Comparison of ENCODE assay signal across 8 cellular contexts in the genomic region with DNA sequence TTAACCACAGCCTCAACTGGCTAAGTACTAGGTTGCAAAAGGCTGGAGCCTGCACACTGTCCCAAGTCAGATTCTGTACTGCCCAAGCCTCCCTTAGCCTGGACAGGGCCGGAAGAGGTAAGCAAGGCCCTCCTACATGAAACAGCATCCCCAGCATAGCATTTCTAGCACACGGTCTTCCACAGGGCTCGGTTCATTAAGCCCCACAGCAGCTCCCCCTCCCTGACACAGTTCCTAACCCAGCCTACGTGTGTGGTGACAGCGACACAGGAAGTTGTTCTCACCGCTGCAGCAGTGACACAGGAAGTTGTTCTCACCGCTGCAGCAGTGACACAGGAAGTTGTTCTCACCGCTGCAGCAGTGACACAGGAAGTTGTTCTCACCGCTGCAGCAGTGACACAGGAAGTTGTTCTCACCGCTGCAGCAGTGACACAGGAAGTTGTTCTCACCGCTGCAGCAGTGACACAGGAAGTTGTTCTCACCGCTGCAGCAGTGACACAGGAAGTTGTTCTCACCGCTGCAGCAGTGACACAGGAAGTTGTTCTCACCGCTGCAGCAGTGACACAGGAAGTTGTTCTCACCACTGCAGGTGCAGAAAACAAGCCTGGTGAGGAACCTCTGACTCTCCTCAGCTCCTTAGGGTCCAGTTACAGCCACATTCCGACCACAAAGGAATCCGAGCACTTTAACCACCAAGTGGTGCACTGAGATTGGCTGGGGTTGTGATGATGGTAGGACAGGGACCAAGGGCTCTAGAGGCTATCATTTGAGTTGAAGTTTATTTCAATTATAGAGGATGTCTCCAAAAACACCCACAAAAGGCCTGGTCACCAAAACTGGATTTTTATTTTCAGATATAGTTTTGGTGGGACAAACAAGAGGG. TPM values are rescaled to one million over a fixed set of nuclear protein-coding genes. Genes with fewer than 3 reads are reported as not detected.
DNase-seq lines count a peak whose midpoint lies in the region; ATAC-seq, FAIRE-seq and TF ChIP-seq lines count a peak whose summit lies in the region.
"Not testable (repeated sequence)": the region's sequence is repeated elsewhere in the genome, so short reads cannot be mapped to it uniquely, and the experiment has no call there.

No MANE protein-coding gene starts in this region.

- not testable (repeated sequence) for H4K20me1 ChIP-seq in Karpas-422 (ENCODE audit: insufficient read depth, low read depth, low read length); GM12878 (ENCODE audit: control insufficient read depth, insufficient read depth); neural cell (ENCODE audit: insufficient read depth)

- not testable (repeated sequence) for FAIRE-seq in GM12878 (lab: Jason Lieb, UNC)

- H3K9me2 ChIP-seq in Karpas-422 (replicated peaks; ENCODE audit: insufficient read depth, low read length); neural cell (ENCODE audit: insufficient read depth, low read length): not testable (repeated sequence)

- not testable (repeated sequence) for H3K79me2 ChIP-seq in Karpas-422 (ENCODE audit: low read length); GM12878 (ENCODE audit: control insufficient read depth, insufficient read depth, low read length); neural cell (replicated peaks; ENCODE audit: insufficient read depth, low read length)

- H3K4me3 ChIP-seq in Karpas-422 (ENCODE audit: low read length) = peak overlapping the region; percentile 47
- peak overlapping the region; percentile 72 for H3K4me3 ChIP-seq in GM12878
- H3K4me3 ChIP-seq in neural cell (ENCODE audit: low read length) = peak overlapping the region; percentile 45

- not testable (repeated sequence) for H3K27ac ChIP-seq in Karpas-422 (ENCODE audit: low read length); neural cell (ENCODE audit: low read length)
- peak overlapping the region; percentile 39 for H3K27ac ChIP-seq in GM12878 (ENCODE audit: control insufficient read depth, insufficient read depth)

- POLR2A ChIA-PET in GM12878 (lab: Charles Lee) = not testable (repeated sequence)

- intact Hi-C loops in GM12878 (cut with micrococcal nuclease; ENCODE audit: unreplicated experiment) = not testable (repeated sequence)

- 0 out of 2 replicates have a peak, but pooled peaks have one; percentile 42 for TF ChIP-seq POLR2A in GM12878 (IDR thresholded peaks at IDR 0.05; ENCODE audit: low read depth, low read length)

- TF ChIP-seq RAD21 in GM12878 (IDR thresholded peaks at IDR 0.05; ENCODE audit: insufficient read depth, low read depth, low read length); neural cell (conservative IDR thresholded peaks at IDR 0.05): not testable (repeated sequence)

- ATAC-seq in GM21529 (IDR thresholded peaks at IDR 0.05; ENCODE audit: unreplicated experiment) = peak; percentile 70
- not testable (repeated sequence) for ATAC-seq in GM12878

- 20% methylated on average over 11 of the region's 16 CpGs for WGBS in GM12878 (ENCODE audit: insufficient coverage, insufficient replicate concordance, low lambda C conversion rate, missing lambda C conversion rate)

- DNase-seq in Caki2 (ENCODE audit: low read depth) (peak; percentile 42), T follicular helper cell (ENCODE audit: low read depth) (peak; percentile 53), GM12878 (ENCODE audit: low read depth, low spot score) (peak; percentile 23)
- DNase-seq in Karpas-422 = not testable (repeated sequence)
- DNase-seq in activated CD8-positive, alpha-beta memory T cell treated with anti-CD3 and anti-CD28 coated beads for 4 hours (ENCODE audit: low read depth in 2 of 2) = peak; percentile 24 to 45
- peak; percentile 26 to 42 for DNase-seq in stimulated activated CD8-positive, alpha-beta memory T cell treated with anti-CD3 and anti-CD28 coated beads, Interleukin-4, amount 100 ng/mL, for 4 hours (ENCODE audit: low read depth in 2 of 2, low spot score in 1 of 2)

- not testable (repeated sequence) for H3K4me2 ChIP-seq in Karpas-422 (ENCODE audit: low read depth, low read length, poor library complexity, severe bottlenecking); neural cell (ENCODE audit: low read length)
- H3K4me2 ChIP-seq in GM12878 (ENCODE audit: control insufficient read depth, insufficient read depth) = peak overlapping the region; percentile 67

- SMC1A ChIA-PET in GM12878 (lab: Charles Lee; ENCODE audit: uncharacterized antibody, unreplicated experiment) = not testable (repeated sequence)

- H3K27me3 ChIP-seq in Karpas-422 (ENCODE audit: low read length); GM12878 (replicated peaks in 1 of 2; ENCODE audit: control insufficient read depth in 2 of 2, insufficient read depth in 2 of 2, low read length in 1 of 2); neural cell (ENCODE audit: insufficient read depth, low read depth, low read length): not testable (repeated sequence)

- not testable (repeated sequence) for TF ChIP-seq CTCF in GM12878 (IDR thresholded peaks at IDR 0.05 in 2 of 3, conservative IDR thresholded peaks at IDR 0.05 in 1 of 3; ENCODE audit: control insufficient read depth in 2 of 3, extremely low read depth in 1 of 3, insufficient read depth in 1 of 3, low read depth in 3 of 3, low read length in 3 of 3); neural cell (IDR thresholded peaks at IDR 0.05; ENCODE audit: poor library complexity, severe bottlenecking)

- not testable (repeated sequence) for H3K36me3 ChIP-seq in Karpas-422 (ENCODE audit: insufficient read depth, low read length); GM12878 (ENCODE audit: control insufficient read depth in 2 of 2, insufficient read depth in 2 of 2, low read length in 1 of 2); neural cell (ENCODE audit: insufficient read depth, low read length)

- in situ Hi-C loops in Caki2 (cut with HindIII; ENCODE audit: low pct_unique_long_range_greater_than_20kb, low sequenced_read_pairs); GM12878 (cut with MboI): not testable (repeated sequence)

- CTCF ChIA-PET in GM12878 (lab: Yijun Ruan, JAX) = not testable (repeated sequence)

- H3K9ac ChIP-seq in Karpas-422 (ENCODE audit: low read length); GM12878 (ENCODE audit: control insufficient read depth, insufficient read depth, low read length); neural cell (ENCODE audit: low read length): not testable (repeated sequence)

- H2AFZ ChIP-seq in Karpas-422 (ENCODE audit: low read length) (peak overlapping the region; percentile 98), GM12878 (ENCODE audit: control insufficient read depth, low read depth, low read length) (peak overlapping the region; percentile 93)
- not testable (repeated sequence) for H2AFZ ChIP-seq in neural cell (ENCODE audit: low read depth, low read length)

- H3K4me1 ChIP-seq in Karpas-422 (ENCODE audit: low read length); GM12878 (ENCODE audit: control insufficient read depth, insufficient read depth, low read length): not testable (repeated sequence)

- BruUV-seq in GM12878 (replicated peaks; lab: Mats Ljungman, UMichigan) = not testable (repeated sequence)

- H3K9me3 ChIP-seq in Karpas-422 (ENCODE audit: low read length) (peaks cover 11% of the 10 kb centered on the region), GM12878 (replicated peaks; ENCODE audit: control insufficient read depth, insufficient read depth, low read length) (peaks cover 28% of the 10 kb centered on the region)
- H3K9me3 ChIP-seq in neural cell (ENCODE audit: low read length) = not testable (repeated sequence)

- not testable (repeated sequence) for TF ChIP-seq EP300 in GM12878 (IDR thresholded peaks at IDR 0.05; ENCODE audit: borderline replicate concordance in 1 of 2, control insufficient read depth in 1 of 2, low read depth in 2 of 2, low read length in 2 of 2); neural cell (conservative IDR thresholded peaks at IDR 0.05; ENCODE audit: poor library complexity, severe bottlenecking)

- not testable (repeated sequence) for H3F3A ChIP-seq in neural cell (ENCODE audit: insufficient read depth, low read length, poor library complexity, severe bottlenecking)

- RAD21 ChIA-PET in GM12878 (lab: Charles Lee; ENCODE audit: unreplicated experiment) = not testable (repeated sequence)

RNA-seq across cellular contexts. Expression of a gene that starts 39.1 kb away (rescaled TPM):
- 46.7 and 55.2 TPM in 2 replicates for total RNA-seq in Caki2 (2014; rRNA removed; shearing (Covaris generic); ENCODE audit: low replicate concordance)
- 52.3 and 53.4 TPM in 2 replicates for total RNA-seq in Karpas-422 (2014; rRNA removed; shearing (Covaris generic); ENCODE audit: low replicate concordance)
- total RNA-seq in GM12878 (2013; cell fraction: nucleolus; rRNA removed) = 112 TPM in 2 replicates
- 88.4 and 95.1 TPM in 2 replicates for total RNA-seq in GM12878 (2014; rRNA removed)
- 54.3 and 59.9 TPM in 2 replicates for total RNA-seq in GM12878 (2014; rRNA removed; fragmentation: Illumina TruSeq; extraction: Trizol)
- 117 and 126 TPM in 2 replicates for total RNA-seq in GM12878 (2021)
- 149 TPM for polyA plus RNA-seq in GM12878 (2011; ENCODE audit: low read depth)
- polyA plus RNA-seq in GM12878 (2011; rRNA removed) = 267 and 344 TPM in 2 replicates
- 146 and 176 TPM in 2 replicates for polyA plus RNA-seq in GM12878 (2011; cell fraction: cytosol; rRNA removed)
- polyA plus RNA-seq in GM12878 (2011; cell fraction: nucleus; rRNA removed) = 172 and 183 TPM in 2 replicates
- polyA plus RNA-seq in GM12878 (2012) = 111 and 176 TPM in 2 replicates
- polyA plus RNA-seq in GM12878 (2014; fragmentation: Illumina TruSeq; extraction: Trizol) = 138 and 154 TPM in 2 replicates
- 100 to 1,000 TPM; 174 to 238 TPM for polyA plus RNA-seq in GM12878 (2014; fragmentation: Nextera tagmentation; extraction: Ambion mirVana)
- 123 and 149 TPM in 2 replicates for polyA plus RNA-seq in GM12878 (2014; rRNA removed)
- polyA plus RNA-seq in GM12878 (2016; fragmentation: Nextera tagmentation; extraction: Ambion mirVana) = 100 to 1,000 TPM; 240 to 258 TPM
- 55.1 and 81.8 TPM in 2 replicates for polyA minus RNA-seq in GM12878 (2011; rRNA and poly(A)+ RNA removed)
- polyA minus RNA-seq in GM12878 (2011; cell fraction: cytosol; rRNA and poly(A)+ RNA removed) = 42.9 and 46.5 TPM in 2 replicates
- 27.8 and 38.6 TPM in 2 replicates for polyA minus RNA-seq in GM12878 (2011; cell fraction: nucleus; rRNA and poly(A)+ RNA removed)
- 34.7 and 53.6 TPM in 2 replicates for polyA plus RNA-seq in neural cell
- polyA minus RNA-seq in neural cell = 30.7 and 38.1 TPM in 2 replicates

RNA-seq across cellular contexts. Expression of a gene that starts 56.9 kb away (rescaled TPM):
- 93.1 and 96.6 TPM in 2 replicates for total RNA-seq in Caki2 (2014; rRNA removed; shearing (Covaris generic); ENCODE audit: low replicate concordance)
- 14.9 and 27.2 TPM in 2 replicates for total RNA-seq in Karpas-422 (2014; rRNA removed; shearing (Covaris generic); ENCODE audit: low replicate concordance)
- 50.5 and 66.2 TPM in 2 replicates for total RNA-seq in GM12878 (2013; cell fraction: nucleolus; rRNA removed)
- total RNA-seq in GM12878 (2014; rRNA removed) (30.7 and 36.4 TPM in 2 replicates), GM12878 (2014; rRNA removed; fragmentation: Illumina TruSeq; extraction: Trizol) (35.7 and 37.8 TPM in 2 replicates), GM12878 (2021) (29.0 and 33.4 TPM in 2 replicates)
- polyA plus RNA-seq in GM12878 (2011; ENCODE audit: low read depth) = 37.2 TPM
- polyA plus RNA-seq in GM12878 (2011; rRNA removed) (62.9 and 73.8 TPM in 2 replicates), GM12878 (2014; fragmentation: Illumina TruSeq; extraction: Trizol) (34.9 and 35.8 TPM in 2 replicates), GM12878 (2014; fragmentation: Nextera tagmentation; extraction: Ambion mirVana) (10 to 100 TPM; 25.8 to 36.7 TPM), GM12878 (2014; rRNA removed) (39.4 and 48.7 TPM in 2 replicates), GM12878 (2016; fragmentation: Nextera tagmentation; extraction: Ambion mirVana) (10 to 100 TPM; 87.9 to 90.1 TPM), neural cell (128 and 136 TPM in 2 replicates)
- polyA plus RNA-seq in GM12878 (2011; cell fraction: cytosol; rRNA removed) = 43.7 and 45.0 TPM in 2 replicates
- polyA plus RNA-seq in GM12878 (2011; cell fraction: nucleus; rRNA removed) = 30.2 and 33.3 TPM in 2 replicates
- polyA plus RNA-seq in GM12878 (2012) = 42.4 and 44.3 TPM in 2 replicates
- 27.9 and 31.7 TPM in 2 replicates for polyA minus RNA-seq in GM12878 (2011; rRNA and poly(A)+ RNA removed)
- polyA minus RNA-seq in GM12878 (2011; cell fraction: cytosol; rRNA and poly(A)+ RNA removed) = 7.9 and 8.7 TPM in 2 replicates
- polyA minus RNA-seq in GM12878 (2011; cell fraction: nucleus; rRNA and poly(A)+ RNA removed) = 25.0 and 38.4 TPM in 2 replicates
- polyA minus RNA-seq in neural cell = 54.8 and 54.9 TPM in 2 replicates
